In genomic region chr1:210905944-210906453, GRCh38 we compare ENCODE assay signal across 16 cellular contexts.
"Had no signal": no experiment of that assay in that cellular context is flagged by ENCODE, and none has a peak within 500 bp of the region (broad histone marks: within the 10 kb centered on the region; RNA-seq: fewer than 3 reads in every experiment).

No MANE protein-coding gene starts in this region.

- H3K27ac ChIP-seq: adrenal gland, cardiac muscle cell, colonic mucosa, ovary, thyroid gland had no signal

- ATAC-seq: activated CD8-positive, alpha-beta T cell treated with anti-CD3 and anti-CD28 coated beads for 36 hours; activated T-cell treated with anti-CD3 and anti-CD28 coated beads, Interleukin-2, amount 50 U/mL, for 4 hours; esophagus mucosa; stimulated activated effector memory CD8-positive, alpha-beta T cell treated with anti-CD3 and anti-CD28 coated beads, Interleukin-12 subunit alpha, Interleukin-12 subunit beta, amount 100 ng/mL, for 72 hours had no signal

- DNase-seq: activated B cell treated with CpG ODN at 0.5 μM for 24 hours; activated CD4-positive, alpha-beta T cell treated with anti-CD3 and anti-CD28 coated beads for 48 hours; activated CD8-positive, alpha-beta T cell treated with anti-CD3 and anti-CD28 coated beads for 36 hours; activated effector memory CD4-positive, alpha-beta T cell treated with Interleukin-2 at 50 U/mL for 16 hours; activated T-cell treated with anti-CD3 and anti-CD28 coated beads, Interleukin-2, amount 50 U/mL, for 4 hours; adrenal gland; colonic mucosa; hypothalamus; kidney; ovary; stimulated activated CD4-positive, alpha-beta T cell treated with anti-CD3 and anti-CD28 coated beads, Interleukin-12 subunit alpha, Interleukin-12 subunit beta, amount 100 ng/mL, for 4 hours; stimulated activated CD4-positive, alpha-beta T cell treated with anti-CD3 and anti-CD28 coated beads, Interleukin-2, amount 100 ng/mL, for 24 hours; thyroid gland had no signal

- H3K9me3 ChIP-seq: adrenal gland, colonic mucosa, ovary, thyroid gland had no signal

- H3K4me3 ChIP-seq: adrenal gland, cardiac muscle cell, colonic mucosa, ovary, thyroid gland had no signal

- H3K4me1 ChIP-seq: adrenal gland, colonic mucosa, thyroid gland had no signal

- H3K27me3 ChIP-seq: adrenal gland, cardiac muscle cell, colonic mucosa, ovary, thyroid gland had no signal

- H3K36me3 ChIP-seq: adrenal gland, cardiac muscle cell, colonic mucosa, ovary, thyroid gland had no signal
